In the genomic region with DNA sequence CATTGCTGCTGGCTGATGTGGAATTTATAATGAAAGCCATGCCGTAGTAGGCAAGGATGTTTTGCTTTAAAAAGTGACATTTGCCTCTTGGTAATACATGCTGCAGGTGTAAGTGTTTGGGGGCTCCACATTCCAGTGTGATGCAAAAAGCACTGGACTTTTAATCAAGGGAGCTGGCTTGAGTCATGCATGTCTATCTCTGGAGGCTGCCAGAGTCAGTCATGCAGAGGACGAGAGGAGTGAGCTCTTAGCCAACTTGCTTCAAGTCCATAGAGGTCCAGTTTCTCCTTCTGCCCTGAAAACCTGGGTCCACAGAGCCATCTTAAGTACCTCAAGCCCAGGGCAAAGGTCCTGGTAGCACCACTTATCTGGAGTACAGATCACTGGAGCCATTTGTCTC, we compare ENCODE assay signal across 35 cellular contexts. TPM values are rescaled to one million over a fixed set of nuclear protein-coding genes. Genes with fewer than 3 reads are reported as not detected.
DNase-seq lines count a peak whose midpoint lies in the region; ATAC-seq and TF ChIP-seq lines count a peak whose summit lies in the region.
"Had no signal": no experiment of that assay in that cellular context is flagged by ENCODE, and none has a peak within 500 bp of the region (broad histone marks: within the 10 kb centered on the region; RNA-seq: fewer than 3 reads in every experiment).

No MANE protein-coding gene starts in this region.

- H3K27me3 Mint-ChIP-seq in activated CD8-positive, alpha-beta T cell treated with anti-CD3 and anti-CD28 coated beads for 36 hours, result peaks cover 15% of the 10 kb centered on the region
- H3K27me3 Mint-ChIP-seq in activated CD8-positive, alpha-beta T cell treated with anti-CD3 and anti-CD28 coated beads, Interleukin-2, amount 10 ng/mL, durations not matched to agents 7 days and 5 days (ENCODE audit: low read depth), result peaks cover 2% of the 10 kb centered on the region
- H3K27me3 Mint-ChIP-seq in central memory CD8-positive, alpha-beta T cell, result no peaks in the 10 kb centered on the region
- H3K27me3 Mint-ChIP-seq: activated naive CD8-positive, alpha-beta T cell; CD4-positive, alpha-beta T cell had no signal

- no peak for ATAC-seq in activated CD8-positive, alpha-beta T cell treated with anti-CD3 and anti-CD28 coated beads for 36 hours
- ATAC-seq in activated CD8-positive, alpha-beta T cell treated with anti-CD3 and anti-CD28 coated beads, Interleukin-2, amount 10 ng/mL, durations not matched to agents 7 days and 5 days, result no peak
- ATAC-seq in central memory CD8-positive, alpha-beta T cell (replicated peaks; ENCODE audit: extremely low read depth, poor library complexity, severe bottlenecking), result no peak
- peak; percentile 68 for ATAC-seq in omental fat pad (ENCODE audit: low FRiP score)
- no peak for ATAC-seq in GM19035 (IDR thresholded peaks at IDR 0.05; ENCODE audit: unreplicated experiment)
- no peak for ATAC-seq in HG03439 (IDR thresholded peaks at IDR 0.05; ENCODE audit: unreplicated experiment)
- ATAC-seq: gastrocnemius medialis, left colon, mucosa of descending colon, Panc1 had no signal

- H3K4me3 Mint-ChIP-seq in activated CD8-positive, alpha-beta T cell treated with anti-CD3 and anti-CD28 coated beads for 36 hours, result no peak overlapping the region
- H3K4me3 Mint-ChIP-seq in activated CD8-positive, alpha-beta T cell treated with anti-CD3 and anti-CD28 coated beads, Interleukin-2, amount 10 ng/mL, durations not matched to agents 7 days and 5 days, result no peak overlapping the region
- H3K4me3 Mint-ChIP-seq in central memory CD8-positive, alpha-beta T cell, result peak overlapping the region; percentile 46
- H3K4me3 Mint-ChIP-seq: activated naive CD8-positive, alpha-beta T cell; CD4-positive, alpha-beta T cell; endodermal cell; nephron had no signal

- no peaks in the 10 kb centered on the region for H3K9me3 Mint-ChIP-seq in activated CD8-positive, alpha-beta T cell treated with anti-CD3 and anti-CD28 coated beads for 36 hours
- H3K9me3 Mint-ChIP-seq in activated CD8-positive, alpha-beta T cell treated with anti-CD3 and anti-CD28 coated beads, Interleukin-2, amount 10 ng/mL, durations not matched to agents 7 days and 5 days (ENCODE audit: insufficient read depth), result no peaks in the 10 kb centered on the region
- H3K9me3 Mint-ChIP-seq in central memory CD8-positive, alpha-beta T cell, result no peaks in the 10 kb centered on the region
- H3K9me3 Mint-ChIP-seq: CD4-positive, alpha-beta T cell; endodermal cell; nephron had no signal

- intact Hi-C loops in activated CD8-positive, alpha-beta T cell treated with anti-CD3 and anti-CD28 coated beads for 36 hours (cut with micrococcal nuclease), result no loop called here

- POLR2A ChIA-PET in activated CD8-positive, alpha-beta T cell treated with anti-CD3 and anti-CD28 coated beads for 36 hours (lab: Charles Lee), result no interaction called here
- POLR2A ChIA-PET in activated CD8-positive, alpha-beta T cell treated with anti-CD3 and anti-CD28 coated beads, Interleukin-2, amount 10 ng/mL, durations not matched to agents 7 days and 5 days (lab: Charles Lee), result interaction anchor here (0.6 kb wide), 1 partner anchor 226 kb away, joined by 3 read pairs; no protein-coding TSS in a partner anchor

- H3K4me1 Mint-ChIP-seq in activated CD8-positive, alpha-beta T cell treated with anti-CD3 and anti-CD28 coated beads for 36 hours (ENCODE audit: low read depth), result peaks cover 46% of the 10 kb centered on the region
- H3K4me1 Mint-ChIP-seq in activated CD8-positive, alpha-beta T cell treated with anti-CD3 and anti-CD28 coated beads, Interleukin-2, amount 10 ng/mL, durations not matched to agents 7 days and 5 days (ENCODE audit: low read depth), result peaks cover 30% of the 10 kb centered on the region
- peaks cover 28% of the 10 kb centered on the region for H3K4me1 Mint-ChIP-seq in central memory CD8-positive, alpha-beta T cell
- H3K4me1 Mint-ChIP-seq: endodermal cell, nephron had no signal

- no peak overlapping the region for H3K4me3 ChIP-seq in foreskin fibroblast (ENCODE audit: low read depth in 1 of 2, low read length in 2 of 2)
- H3K4me3 ChIP-seq: esophagus muscularis mucosa, gastrocnemius medialis, hepatocyte, mucosa of descending colon, right atrium auricular region, smooth muscle cell, tibial nerve had no signal

- no peaks in the 10 kb centered on the region for H3K36me3 Mint-ChIP-seq in activated CD8-positive, alpha-beta T cell treated with anti-CD3 and anti-CD28 coated beads for 36 hours (ENCODE audit: low read depth)
- H3K36me3 Mint-ChIP-seq in activated CD8-positive, alpha-beta T cell treated with anti-CD3 and anti-CD28 coated beads, Interleukin-2, amount 10 ng/mL, durations not matched to agents 7 days and 5 days (ENCODE audit: low read depth), result no peaks in the 10 kb centered on the region
- H3K36me3 Mint-ChIP-seq in central memory CD8-positive, alpha-beta T cell (ENCODE audit: insufficient read depth), result no peaks in the 10 kb centered on the region
- H3K36me3 Mint-ChIP-seq: activated naive CD8-positive, alpha-beta T cell had no signal

- CTCF ChIA-PET in activated CD8-positive, alpha-beta T cell treated with anti-CD3 and anti-CD28 coated beads for 36 hours (lab: Charles Lee), result interaction anchor here (1.2 to 11.4 kb wide), 6 partner anchors 9 to 268 kb away, joined by 3 to 147 read pairs (median 6); partner anchors contain the start of gene MRPL1
- CTCF ChIA-PET in activated CD8-positive, alpha-beta T cell treated with anti-CD3 and anti-CD28 coated beads, Interleukin-2, amount 10 ng/mL, durations not matched to agents 7 days and 5 days (lab: Charles Lee), result interaction anchor here (1.0 to 3.0 kb wide), 4 partner anchors 16 to 152 kb away, joined by 3 to 8 read pairs (median 4); no protein-coding TSS in a partner anchor

- H3K27ac Mint-ChIP-seq in activated CD8-positive, alpha-beta T cell treated with anti-CD3 and anti-CD28 coated beads for 36 hours, result peak overlapping the region; percentile 50
- no peak overlapping the region for H3K27ac Mint-ChIP-seq in activated CD8-positive, alpha-beta T cell treated with anti-CD3 and anti-CD28 coated beads, Interleukin-2, amount 10 ng/mL, durations not matched to agents 7 days and 5 days
- peak overlapping the region; percentile 63 for H3K27ac Mint-ChIP-seq in central memory CD8-positive, alpha-beta T cell (ENCODE audit: low read depth)
- H3K27ac Mint-ChIP-seq: activated CD8-positive, alpha-beta memory T cell treated with anti-CD3 and anti-CD28 coated beads, Interleukin-2, amount 10 ng/mL, durations not matched to agents 7 days and 5 days; CD4-positive, alpha-beta T cell; endodermal cell; nephron had no signal

- DNase-seq in activated CD8-positive, alpha-beta T cell treated with anti-CD3 and anti-CD28 coated beads for 36 hours, result no peak
- DNase-seq in activated CD8-positive, alpha-beta T cell treated with anti-CD3 and anti-CD28 coated beads, Interleukin-2, amount 10 ng/mL, durations not matched to agents 7 days and 5 days, result no peak
- DNase-seq in NCI-H226 (peak; percentile 13), omental fat pad (ENCODE audit: low spot score) (no peak), foreskin fibroblast (no peak)
- DNase-seq in central memory CD8-positive, alpha-beta T cell (ENCODE audit: low spot score in 2 of 2), result no peak
- DNase-seq: activated CD8-positive, alpha-beta memory T cell treated with anti-CD3 and anti-CD28 coated beads, Interleukin-2, amount 10 ng/mL, durations not matched to agents 7 days and 5 days; AML-193; caudate nucleus; CD4-positive, alpha-beta T cell; DND-41; endodermal cell; gastrocnemius medialis; GF-D8; GOT3; IMR-90; left colon; mammary epithelial cell; mucosa of descending colon; NCI-H1048; NCI-H2107; NCI-H748 treated with DMSO at 0.1 percent for 48 hours; SHP77 treated with DMSO at 0.1 percent for 48 hours; stimulated activated CD4-positive, alpha-beta T cell treated with anti-CD3 and anti-CD28 coated beads, Interleukin-1b, Interleukin-23, amount 100 ng/mL, for 48 hours had no signal

- no peak for TF ChIP-seq CTCF in activated CD8-positive, alpha-beta T cell treated with anti-CD3 and anti-CD28 coated beads for 36 hours (IDR thresholded peaks at IDR 0.05)
- TF ChIP-seq CTCF in omental fat pad (IDR thresholded peaks at IDR 0.05), result no peak
- TF ChIP-seq CTCF in foreskin fibroblast (IDR thresholded peaks at IDR 0.05; ENCODE audit: low read depth, low read length), result no peak

RNA-seq across cellular contexts. Expression of gene CXCL13, which starts 11.6 kb away (rescaled TPM):
- total RNA-seq in activated CD8-positive, alpha-beta T cell treated with anti-CD3 and anti-CD28 coated beads for 36 hours, result under 1 TPM in 1 of 2 experiments, not detected in 1; 0.43 TPM
- total RNA-seq in activated CD8-positive, alpha-beta T cell treated with anti-CD3 and anti-CD28 coated beads, Interleukin-2, amount 10 ng/mL, durations not matched to agents 7 days and 5 days, result not detected
- under 1 TPM in 1 of 4 donors, not detected in 3; 0.79 TPM for total RNA-seq in omental fat pad
- total RNA-seq: activated CD8-positive, alpha-beta memory T cell treated with anti-CD3 and anti-CD28 coated beads, Interleukin-2, amount 10 ng/mL, durations not matched to agents 7 days and 5 days; astrocyte; CD4-positive, alpha-beta T cell; endodermal cell; gastrocnemius medialis; IMR-90; mammary epithelial cell; right atrium auricular region; smooth muscle cell had no signal
